In genomic region chr10:77351386-77351785, GRCh38 we compare ENCODE assay signal across 13 cellular contexts.
A peak's percentile ranks its signal among the peaks of the same experiment; 100 is the strongest.
DNase-seq lines count a peak whose midpoint lies in the region; ATAC-seq and TF ChIP-seq lines count a peak whose summit lies in the region.
"Had no signal": no experiment of that assay in that cellular context is flagged by ENCODE, and none has a peak within 500 bp of the region (broad histone marks: within the 10 kb centered on the region; RNA-seq: fewer than 3 reads in every experiment).

No MANE protein-coding gene starts in this region.

- H3K4me1 ChIP-seq in breast epithelium (no peaks in the 10 kb centered on the region), uterus (no peaks in the 10 kb centered on the region)

- H3K27ac Mint-ChIP-seq in MCF 10A (ENCODE audit: low read depth, unreplicated experiment), result no peak overlapping the region

- H3K27me3 Mint-ChIP-seq in MCF 10A (ENCODE audit: insufficient read depth, unreplicated experiment), result no peaks in the 10 kb centered on the region

- no peaks in the 10 kb centered on the region for H3K9me3 Mint-ChIP-seq in MCF 10A (ENCODE audit: unreplicated experiment)

- no peaks in the 10 kb centered on the region for H3K36me3 Mint-ChIP-seq in MCF 10A (ENCODE audit: insufficient read depth, unreplicated experiment)

- BruUV-seq in MCF 10A (replicated peaks; lab: Mats Ljungman, UMichigan), result no TSS peak

- peak; percentile 20 for DNase-seq in MCF 10A (ENCODE audit: unreplicated experiment)
- DNase-seq in breast epithelium (ENCODE audit: low spot score in 2 of 2), result no peak
- peak; percentile 29 for DNase-seq in T1000 (lab: John Stamatoyannopoulos, UW)
- peak; percentile 61 to 74 for DNase-seq in foreskin fibroblast
- DNase-seq in uterus, result no peak
- DNase-seq in hypothalamus (lab: John Stamatoyannopoulos, UW), result no peak
- DNase-seq in NCI-H524 (lab: John Stamatoyannopoulos, UW), result no peak
- DNase-seq: activated gamma-delta T cell treated with Interleukin-2 at 50 U/mL for 16 hours, AML-193, cortex of kidney, NCI-H2107, T-helper 2 cell had no signal

- H3K27ac ChIP-seq in breast epithelium, result no peak overlapping the region
- peak overlapping the region; percentile 16 to 62 for H3K27ac ChIP-seq in uterus

- H3K4me1 Mint-ChIP-seq in MCF 10A (ENCODE audit: insufficient read depth, unreplicated experiment), result peaks cover 37% of the 10 kb centered on the region

- intact Hi-C loops in MCF 10A (cut with micrococcal nuclease), result no loop called here
- intact Hi-C loops in breast epithelium (cut with DNase I; ENCODE audit: low total_unique reads), result no loop called here
- intact Hi-C loops in uterus (cut with DNase I; ENCODE audit: low total_unique reads), result no loop called here

- H3K27me3 ChIP-seq in breast epithelium (no peaks in the 10 kb centered on the region), uterus (no peaks in the 10 kb centered on the region)

- no peak overlapping the region for H3K4me3 Mint-ChIP-seq in MCF 10A (ENCODE audit: unreplicated experiment)

- CTCF ChIA-PET in MCF 10A (lab: Yijun Ruan, JAX), result interaction anchor here (0.6 kb wide), 1 partner anchor 247 kb away, joined by 3 read pairs; no protein-coding TSS in a partner anchor

- H3K36me3 ChIP-seq in breast epithelium (no peaks in the 10 kb centered on the region), uterus (no peaks in the 10 kb centered on the region)

- POLR2A ChIA-PET in MCF 10A (lab: Yijun Ruan, JAX), result interaction anchor here (0.6 kb wide), 1 partner anchor 191 kb away, joined by 3 read pairs; no protein-coding TSS in a partner anchor

- no peak for TF ChIP-seq CTCF in MCF 10A (IDR thresholded peaks at IDR 0.05; ENCODE audit: unreplicated experiment)
- no peak for TF ChIP-seq CTCF in breast epithelium (IDR thresholded peaks at IDR 0.05)
- no peak for TF ChIP-seq CTCF in foreskin fibroblast (IDR thresholded peaks at IDR 0.05; ENCODE audit: low read depth, low read length)
- no peak for TF ChIP-seq CTCF in uterus (IDR thresholded peaks at IDR 0.05)

- no peak for TF ChIP-seq POLR2A in breast epithelium (IDR thresholded peaks at IDR 0.05)
- TF ChIP-seq POLR2A in uterus (IDR thresholded peaks at IDR 0.05), result no peak

- H3K4me3 ChIP-seq in breast epithelium (no peak overlapping the region), foreskin fibroblast (ENCODE audit: low read depth in 1 of 2, low read length in 2 of 2) (no peak overlapping the region), uterus (no peak overlapping the region)

- H3K9me3 ChIP-seq in breast epithelium, result no peaks in the 10 kb centered on the region
- H3K9me3 ChIP-seq in uterus, result no peaks in the 10 kb centered on the region

- no peak for ATAC-seq in HG03378 (IDR thresholded peaks at IDR 0.05; ENCODE audit: unreplicated experiment)

Comparison
In these comparisons a context has a peak if more than half of its experiments do, and no peak if none do; other contexts are left out.
1. DNase-seq: peak in MCF 10A (single experiment), T1000 (single experiment) and foreskin fibroblast (2 of 2); none in breast epithelium (0 of 2), uterus (0 of 2), hypothalamus (0 of 51) and NCI-H524 (0 of 2).
2. H3K27ac ChIP-seq: peak in uterus (2 of 2); none in breast epithelium (0 of 2).